In genomic region chr1:94113592-94114322, GRCh38 we compare ENCODE assay signal across 18 cellular contexts. TPM values are rescaled to one million over a fixed set of nuclear protein-coding genes. Genes with fewer than 3 reads are reported as not detected.
DNase-seq lines count a peak whose midpoint lies in the region; ATAC-seq and TF ChIP-seq lines count a peak whose summit lies in the region.
"Had no signal": no experiment of that assay in that cellular context is flagged by ENCODE, and none has a peak within 500 bp of the region (broad histone marks: within the 10 kb centered on the region; RNA-seq: fewer than 3 reads in every experiment).

No MANE protein-coding gene starts in this region.

- peaks cover 70% of the 10 kb centered on the region for H3K4me1 ChIP-seq in BLaER1
- H3K4me1 ChIP-seq in HAP-1: peaks cover 15% of the 10 kb centered on the region
- H3K4me1 ChIP-seq in endodermal cell (ENCODE audit: control insufficient read depth, insufficient read depth, low read length): peaks cover 28% of the 10 kb centered on the region
- peaks cover 12% of the 10 kb centered on the region for H3K4me1 ChIP-seq in OCI-LY7 (ENCODE audit: insufficient read depth, low read length, poor library complexity, severe bottlenecking)

- H3K4me3 Mint-ChIP-seq in endodermal cell: no peak overlapping the region
- H3K4me3 Mint-ChIP-seq in nephron: no peak overlapping the region
- H3K4me3 Mint-ChIP-seq: CD4-positive, CD25-positive, alpha-beta regulatory T cell had no signal

- CTCF ChIA-PET in OCI-LY7 (lab: Charles Lee; ENCODE audit: unreplicated experiment): no interaction called here

- ATAC-seq in HG03135 (IDR thresholded peaks at IDR 0.05; ENCODE audit: unreplicated experiment): no peak
- ATAC-seq: A549 had no signal

- H2AFZ ChIP-seq in OCI-LY7 (ENCODE audit: low read length): no peak overlapping the region
- H2AFZ ChIP-seq: GM23248 had no signal

- WGBS in endodermal cell (ENCODE audit: insufficient coverage in 1 of 2, insufficient read length in 1 of 2), 2 experiments: 60 to 76% methylated on average over 2 to 3 of the region's 3 CpGs

- H4K20me1 ChIP-seq in BLaER1 (no peaks in the 10 kb centered on the region), OCI-LY7 (ENCODE audit: insufficient read depth, low read length) (no peaks in the 10 kb centered on the region)

- H3K27me3 ChIP-seq in BLaER1 (no peaks in the 10 kb centered on the region; the same call in 1 of the 2 replicates), HAP-1 (ENCODE audit: low read depth) (no peaks in the 10 kb centered on the region), endodermal cell (ENCODE audit: control insufficient read depth, insufficient read depth, low read length, poor library complexity, severe bottlenecking) (no peaks in the 10 kb centered on the region)

- no peaks in the 10 kb centered on the region for H3K79me2 ChIP-seq in OCI-LY7 (ENCODE audit: insufficient read depth, low read depth, low read length)

- no peaks in the 10 kb centered on the region for H3K9me3 Mint-ChIP-seq in endodermal cell
- H3K9me3 Mint-ChIP-seq in nephron: no peaks in the 10 kb centered on the region

- in situ Hi-C loops in HAP-1 (cut with MboI; ENCODE audit: low sequenced_read_pairs): no loop called here

- peaks cover 59% of the 10 kb centered on the region for H3K4me1 Mint-ChIP-seq in endodermal cell
- H3K4me1 Mint-ChIP-seq in nephron: peaks cover 38% of the 10 kb centered on the region
- H3K4me1 Mint-ChIP-seq: CD4-positive, CD25-positive, alpha-beta regulatory T cell had no signal

- POLR2A ChIA-PET in OCI-LY7 (lab: Charles Lee): no interaction called here

- H3K9me3 ChIP-seq in BLaER1 (no peaks in the 10 kb centered on the region), HAP-1 (no peaks in the 10 kb centered on the region), endodermal cell (ENCODE audit: control insufficient read depth, low read length) (no peaks in the 10 kb centered on the region), OCI-LY7 (ENCODE audit: low read length) (no peaks in the 10 kb centered on the region)
- H3K9me3 ChIP-seq: A549 had no signal

- H3K4me3 ChIP-seq in BLaER1 (no peak overlapping the region), HAP-1 (no peak overlapping the region), endodermal cell (ENCODE audit: low read length) (no peak overlapping the region), OCI-LY7 (ENCODE audit: low read depth, low read length, poor library complexity, severe bottlenecking) (no peak overlapping the region)
- H3K4me3 ChIP-seq: A549, GM23248 had no signal

- H3K36me3 Mint-ChIP-seq in endodermal cell (ENCODE audit: low read depth) (no peaks in the 10 kb centered on the region), nephron (ENCODE audit: low read depth) (no peaks in the 10 kb centered on the region)
- H3K36me3 Mint-ChIP-seq: CD4-positive, CD25-positive, alpha-beta regulatory T cell had no signal

- no peak overlapping the region for H3K27ac Mint-ChIP-seq in endodermal cell
- H3K27ac Mint-ChIP-seq in nephron: peak overlapping the region; percentile 58 to 89 (median 81)
- H3K27ac Mint-ChIP-seq: CD4-positive, CD25-positive, alpha-beta regulatory T cell had no signal

- no peaks in the 10 kb centered on the region for H3K9me2 ChIP-seq in OCI-LY7 (ENCODE audit: insufficient read depth, low read length)

- TF ChIP-seq CTCF in endodermal cell (conservative IDR thresholded peaks at IDR 0.05): no peak
- TF ChIP-seq CTCF in nephron (IDR thresholded peaks at IDR 0.05; ENCODE audit: unreplicated experiment in 3 of 3): no peak
- TF ChIP-seq CTCF in OCI-LY7 (conservative IDR thresholded peaks at IDR 0.05; ENCODE audit: low read length): no peak

- H3K27me3 Mint-ChIP-seq in endodermal cell (ENCODE audit: insufficient read depth): no peaks in the 10 kb centered on the region
- no peaks in the 10 kb centered on the region for H3K27me3 Mint-ChIP-seq in nephron (ENCODE audit: low read depth)

- no peaks in the 10 kb centered on the region for H3K36me3 ChIP-seq in BLaER1
- no peaks in the 10 kb centered on the region for H3K36me3 ChIP-seq in HAP-1 (replicated peaks)
- H3K36me3 ChIP-seq in endodermal cell (ENCODE audit: control insufficient read depth, insufficient read depth, low read length): no peaks in the 10 kb centered on the region
- no peaks in the 10 kb centered on the region for H3K36me3 ChIP-seq in OCI-LY7 (ENCODE audit: insufficient read depth, low read length)

- H3K27ac ChIP-seq in BLaER1: no peak overlapping the region
- H3K27ac ChIP-seq in endodermal cell (ENCODE audit: low read depth, low read length): no peak overlapping the region
- no peak overlapping the region for H3K27ac ChIP-seq in OCI-LY7 (ENCODE audit: low read depth, low read length, poor library complexity, severe bottlenecking)
- H3K27ac ChIP-seq: A549, GM23248 had no signal

- BruUV-seq in OCI-LY7 (replicated peaks; lab: Mats Ljungman, UMichigan): no TSS peak

- peak overlapping the region; percentile 31 for H3K4me2 ChIP-seq in BLaER1
- no peak overlapping the region for H3K4me2 ChIP-seq in OCI-LY7 (ENCODE audit: low read length)
- H3K4me2 ChIP-seq: A549 had no signal

- DNase-seq in HAP-1 (ENCODE audit: low spot score in 2 of 2) (peak; percentile 33 to 87), endodermal cell (peak; percentile 47), OCI-LY7 (ENCODE audit: low spot score) (no peak), NCI-H82 (lab: John Stamatoyannopoulos, UW) (no peak)
- no peak for DNase-seq in stimulated activated CD4-positive, alpha-beta T cell treated with anti-CD3 and anti-CD28 coated beads, Interleukin-4, amount 100 ng/mL, for 24 hours
- DNase-seq: CD4-positive, CD25-positive, alpha-beta regulatory T cell; GF-D8; GM23248; Karpas-422; NCI-H1105 treated with DMSO at 0.1 percent for 48 hours; NCI-H187; NCI-H2171 treated with DMSO at 0.1 percent for 48 hours; SHP77 had no signal

- intact Hi-C loops in OCI-LY7 (cut with micrococcal nuclease; ENCODE audit: unreplicated experiment): no loop called here

- H3K9ac ChIP-seq in BLaER1 (no peak overlapping the region), endodermal cell (ENCODE audit: extremely low read depth, low read length, poor library complexity, severe bottlenecking) (no peak overlapping the region)
- H3K9ac ChIP-seq: GM23248 had no signal

RNA-seq across cellular contexts. Expression of gene ABCA4, which starts 7.2 kb away (rescaled TPM):
- 1 to 10 TPM; 1.6 to 1.7 TPM for total RNA-seq in endodermal cell
- 0.61 TPM for polyA plus RNA-seq in endodermal cell (2013, experiment 1 of 2)
- polyA plus RNA-seq in endodermal cell (2013, experiment 2 of 2): 0.54 TPM
- not detected in 2 replicates for total RNA-seq in OCI-LY7 (2014; rRNA removed; shearing (Covaris generic))
- total RNA-seq in OCI-LY7 (2022): not detected in 2 replicates
- total RNA-seq: CD4-positive, CD25-positive, alpha-beta regulatory T cell; NCI-H460 had no signal
- polyA plus RNA-seq: CD4-positive, CD25-positive, alpha-beta regulatory T cell had no signal

Comparison
In these comparisons a context has a peak if more than half of its experiments do, and no peak if none do; other contexts are left out.
1. DNase-seq: peak in HAP-1 (2 of 2) and endodermal cell (single experiment); none in stimulated activated CD4-positive, alpha-beta T cell treated with anti-CD3 and anti-CD28 coated beads, Interleukin-4, amount 100 ng/mL, for 24 hours (single experiment), OCI-LY7 (single experiment) and NCI-H82 (single experiment).